13 cellular contexts compared by ENCODE assay signal in genomic region chr11:3087373-3087772, GRCh38.
"Had no signal": no experiment of that assay in that cellular context is flagged by ENCODE, and none has a peak within 500 bp of the region (broad histone marks: within the 10 kb centered on the region; RNA-seq: fewer than 3 reads in every experiment).

No MANE protein-coding gene starts in this region.

- H3K27me3 ChIP-seq: ovary, right atrium auricular region had no signal

- H3K4me3 ChIP-seq: dorsolateral prefrontal cortex, heart left ventricle, ovary, right atrium auricular region had no signal

- H3K36me3 ChIP-seq: ovary had no signal

- DNase-seq: cortex of kidney; effector CD8-positive, alpha-beta T cell; heart left ventricle; hypothalamus; natural killer cell; nucleus accumbens; small intestine; stimulated activated CD4-positive, alpha-beta T cell treated with anti-CD3 and anti-CD28 coated beads, Interleukin-12 subunit alpha, Interleukin-12 subunit beta, amount 100 ng/mL, for 4 hours; stimulated activated naive CD4-positive, alpha-beta T cell treated with Interleukin-2 at 50 U/mL for 16 hours; trophoblast cell had no signal

- H3K27ac ChIP-seq: dorsolateral prefrontal cortex, heart left ventricle, ovary, right atrium auricular region had no signal

- H3K9me3 ChIP-seq: heart left ventricle, ovary, right atrium auricular region had no signal

- H3K4me1 ChIP-seq: right atrium auricular region had no signal

- ATAC-seq: natural killer cell had no signal
